Comparison of ENCODE assay signal across 2 cellular contexts in the genomic region with DNA sequence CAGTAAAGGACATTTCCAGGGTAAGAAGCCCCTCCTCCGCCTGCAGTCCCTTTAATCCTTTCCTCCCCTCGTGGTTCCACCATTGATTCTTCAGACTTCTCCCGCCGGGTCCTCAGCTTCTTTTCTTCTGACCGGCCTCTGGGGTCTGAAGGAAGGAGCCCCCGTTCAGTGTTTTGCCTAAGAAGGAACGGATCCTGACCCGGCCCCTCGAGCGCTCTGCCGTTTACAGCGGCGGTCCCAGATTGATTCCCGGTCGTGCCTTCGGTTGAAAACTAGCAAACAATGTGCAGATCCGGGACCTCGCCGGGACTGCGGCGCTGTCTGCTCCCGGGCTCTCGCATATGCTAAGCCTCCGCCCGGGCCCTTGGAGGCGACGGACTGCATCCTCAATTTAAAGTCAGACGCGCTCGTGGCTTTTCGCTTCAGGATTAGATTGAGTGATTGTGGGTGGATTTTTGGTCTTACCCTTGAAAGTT.
A peak's percentile ranks its signal among the peaks of the same experiment; 100 is the strongest.
TF ChIP-seq lines count a peak whose summit lies in the region.

No MANE protein-coding gene starts in this region.

TF ChIP-seq in GM23338, 12 proteins besides CTCF, POLR2A, EP300 and RAD21 (continued from another document):
- TF ChIP-seq EZH2 (IDR thresholded peaks at IDR 0.05; ENCODE audit: low read depth, unreplicated experiment) (no peak), ZNF114 (CRISPR knock-in tag; IDR thresholded peaks at IDR 0.05) (no peak), JUNB (IDR thresholded peaks at IDR 0.05; ENCODE audit: unreplicated experiment) (no peak)

TF ChIP-seq in HepG2, 621 proteins besides CTCF, POLR2A, EP300 and RAD21 (continued from another document and continues in another):
- TF ChIP-seq ZNF280B (CRISPR knock-in tag; IDR thresholded peaks at IDR 0.05; ENCODE audit: borderline replicate concordance) (no peak), DNMT3B (CRISPR knock-in tag; conservative IDR thresholded peaks at IDR 0.05) (no peak), TARDBP (CRISPR knock-in tag; IDR thresholded peaks at IDR 0.05) (no peak), SOX5 (CRISPR knock-in tag; IDR thresholded peaks at IDR 0.05; ENCODE audit: borderline replicate concordance) (no peak; the same call in 1 of the 2 replicates), NONO (IDR thresholded peaks at IDR 0.05) (no peak), NONO (CRISPR knock-in tag; conservative IDR thresholded peaks at IDR 0.05) (no peak; the same call in 1 of the 2 replicates), ZNF546 (CRISPR knock-in tag; conservative IDR thresholded peaks at IDR 0.05) (no peak), ZNF431 (CRISPR knock-in tag; IDR thresholded peaks at IDR 0.05; ENCODE audit: borderline replicate concordance, low read depth) (no peak), ZBTB3 (CRISPR knock-in tag; IDR thresholded peaks at IDR 0.05; ENCODE audit: borderline replicate concordance, low read depth) (no peak), ASH2L (IDR thresholded peaks at IDR 0.05; ENCODE audit: insufficient read length, low read depth, low read length) (peak; percentile 88), ZNF274 (CRISPR knock-in tag; IDR thresholded peaks at IDR 0.05) (no peak), NCOA5 (CRISPR knock-in tag; IDR thresholded peaks at IDR 0.05) (no peak), SAP130 (CRISPR knock-in tag; IDR thresholded peaks at IDR 0.05; ENCODE audit: low read depth) (no peak; the same call in 1 of the 2 replicates), ZNF512B (CRISPR knock-in tag; IDR thresholded peaks at IDR 0.05; ENCODE audit: borderline replicate concordance) (no peak), YEATS2 (CRISPR knock-in tag; IDR thresholded peaks at IDR 0.05; ENCODE audit: borderline replicate concordance) (no peak), MAZ (IDR thresholded peaks at IDR 0.05; ENCODE audit: borderline replicate concordance, low read depth, low read length) (no peak), MAZ (CRISPR knock-in tag; IDR thresholded peaks at IDR 0.05; ENCODE audit: low read depth) (no peak), ZFAT (CRISPR knock-in tag; conservative IDR thresholded peaks at IDR 0.05) (0 out of 2 replicates have a peak, but pooled peaks have one; percentile 41), HIVEP1 (CRISPR knock-in tag; IDR thresholded peaks at IDR 0.05) (0 out of 2 replicates have a peak, but pooled peaks have one; percentile 34), PAWR (CRISPR knock-in tag; IDR thresholded peaks at IDR 0.05; ENCODE audit: borderline replicate concordance) (no peak), THAP9 (CRISPR knock-in tag; IDR thresholded peaks at IDR 0.05; ENCODE audit: borderline replicate concordance) (no peak), KAT7 (CRISPR knock-in tag; IDR thresholded peaks at IDR 0.05; ENCODE audit: borderline replicate concordance) (peak; percentile 49; the same call in 1 of the 2 replicates), ZNF3 (CRISPR knock-in tag; IDR thresholded peaks at IDR 0.05) (no peak), RCOR2 (CRISPR knock-in tag; IDR thresholded peaks at IDR 0.05) (no peak), ZMAT5 (CRISPR knock-in tag; IDR thresholded peaks at IDR 0.05; ENCODE audit: borderline replicate concordance, low read depth) (no peak), YEATS4 (CRISPR knock-in tag; IDR thresholded peaks at IDR 0.05; ENCODE audit: borderline replicate concordance) (no peak), ZNF792 (CRISPR knock-in tag; IDR thresholded peaks at IDR 0.05) (peak; percentile 37; the same call in 1 of the 2 replicates), CCAR2 (optimal IDR thresholded peaks at IDR 0.05; ENCODE audit: low read depth, low read length) (no peak), MIER3 (CRISPR knock-in tag; IDR thresholded peaks at IDR 0.05; ENCODE audit: borderline replicate concordance) (no peak), NR2F1 (CRISPR knock-in tag; IDR thresholded peaks at IDR 0.05) (no peak), U2AF1 (optimal IDR thresholded peaks at IDR 0.05; ENCODE audit: low read depth, low read length) (peak; percentile 17), ZSCAN12 (CRISPR knock-in tag; IDR thresholded peaks at IDR 0.05) (0 out of 2 replicates have a peak, but pooled peaks have one; percentile 52), MAFK (conservative IDR thresholded peaks at IDR 0.05 in 1 of 2, IDR thresholded peaks at IDR 0.05 in 1 of 2; ENCODE audit: low read length in 2 of 2) (no peak), THAP7 (CRISPR knock-in tag; IDR thresholded peaks at IDR 0.05) (no peak), BRF2 (CRISPR knock-in tag; IDR thresholded peaks at IDR 0.05) (no peak), RBAK (CRISPR knock-in tag; IDR thresholded peaks at IDR 0.05) (no peak), TCF7L2 (IDR thresholded peaks at IDR 0.05; ENCODE audit: low read depth, low read length) (no peak), ZNF563 (CRISPR knock-in tag; IDR thresholded peaks at IDR 0.05) (no peak), CENPX (CRISPR knock-in tag; IDR thresholded peaks at IDR 0.05) (no peak), ZNF34 (CRISPR knock-in tag; IDR thresholded peaks at IDR 0.05; ENCODE audit: borderline replicate concordance) (no peak), ZNF547 (CRISPR knock-in tag; IDR thresholded peaks at IDR 0.05) (no peak), ZNF121 (CRISPR knock-in tag; IDR thresholded peaks at IDR 0.05) (no peak), ZNF501 (CRISPR knock-in tag; IDR thresholded peaks at IDR 0.05) (peak; percentile 5; the same call in 1 of the 2 replicates)
- TF ChIP-seq, protein P1, sequence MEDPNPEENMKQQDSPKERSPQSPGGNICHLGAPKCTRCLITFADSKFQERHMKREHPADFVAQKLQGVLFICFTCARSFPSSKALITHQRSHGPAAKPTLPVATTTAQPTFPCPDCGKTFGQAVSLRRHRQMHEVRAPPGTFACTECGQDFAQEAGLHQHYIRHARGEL (CRISPR knock-in tag; IDR thresholded peaks at IDR 0.05) = no peak
- TF ChIP-seq, protein P2, sequence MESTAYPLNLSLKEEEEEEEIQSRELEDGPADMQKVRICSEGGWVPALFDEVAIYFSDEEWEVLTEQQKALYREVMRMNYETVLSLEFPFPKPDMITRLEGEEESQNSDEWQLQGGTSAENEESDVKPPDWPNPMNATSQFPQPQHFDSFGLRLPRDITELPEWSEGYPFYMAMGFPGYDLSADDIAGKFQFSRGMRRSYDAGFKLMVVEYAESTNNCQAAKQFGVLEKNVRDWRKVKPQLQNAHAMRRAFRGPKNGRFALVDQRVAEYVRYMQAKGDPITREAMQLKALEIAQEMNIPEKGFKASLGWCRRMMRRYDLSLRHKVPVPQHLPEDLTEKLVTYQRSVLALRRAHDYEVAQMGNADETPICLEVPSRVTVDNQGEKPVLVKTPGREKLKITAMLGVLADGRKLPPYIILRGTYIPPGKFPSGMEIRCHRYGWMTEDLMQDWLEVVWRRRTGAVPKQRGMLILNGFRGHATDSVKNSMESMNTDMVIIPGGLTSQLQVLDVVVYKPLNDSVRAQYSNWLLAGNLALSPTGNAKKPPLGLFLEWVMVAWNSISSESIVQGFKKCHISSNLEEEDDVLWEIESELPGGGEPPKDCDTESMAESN (CRISPR knock-in tag; conservative IDR thresholded peaks at IDR 0.05) = no peak
- TF ChIP-seq, protein P3, sequence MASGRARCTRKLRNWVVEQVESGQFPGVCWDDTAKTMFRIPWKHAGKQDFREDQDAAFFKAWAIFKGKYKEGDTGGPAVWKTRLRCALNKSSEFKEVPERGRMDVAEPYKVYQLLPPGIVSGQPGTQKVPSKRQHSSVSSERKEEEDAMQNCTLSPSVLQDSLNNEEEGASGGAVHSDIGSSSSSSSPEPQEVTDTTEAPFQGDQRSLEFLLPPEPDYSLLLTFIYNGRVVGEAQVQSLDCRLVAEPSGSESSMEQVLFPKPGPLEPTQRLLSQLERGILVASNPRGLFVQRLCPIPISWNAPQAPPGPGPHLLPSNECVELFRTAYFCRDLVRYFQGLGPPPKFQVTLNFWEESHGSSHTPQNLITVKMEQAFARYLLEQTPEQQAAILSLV (CRISPR knock-in tag; IDR thresholded peaks at IDR 0.05; ENCODE audit: borderline replicate concordance) = no peak
- TF ChIP-seq, protein P4, sequence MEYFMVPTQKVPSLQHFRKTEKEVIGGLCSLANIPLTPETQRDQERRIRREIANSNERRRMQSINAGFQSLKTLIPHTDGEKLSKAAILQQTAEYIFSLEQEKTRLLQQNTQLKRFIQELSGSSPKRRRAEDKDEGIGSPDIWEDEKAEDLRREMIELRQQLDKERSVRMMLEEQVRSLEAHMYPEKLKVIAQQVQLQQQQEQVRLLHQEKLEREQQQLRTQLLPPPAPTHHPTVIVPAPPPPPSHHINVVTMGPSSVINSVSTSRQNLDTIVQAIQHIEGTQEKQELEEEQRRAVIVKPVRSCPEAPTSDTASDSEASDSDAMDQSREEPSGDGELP (IDR thresholded peaks at IDR 0.05; ENCODE audit: borderline replicate concordance, low read depth) = no peak
- TF ChIP-seq, protein P5, sequence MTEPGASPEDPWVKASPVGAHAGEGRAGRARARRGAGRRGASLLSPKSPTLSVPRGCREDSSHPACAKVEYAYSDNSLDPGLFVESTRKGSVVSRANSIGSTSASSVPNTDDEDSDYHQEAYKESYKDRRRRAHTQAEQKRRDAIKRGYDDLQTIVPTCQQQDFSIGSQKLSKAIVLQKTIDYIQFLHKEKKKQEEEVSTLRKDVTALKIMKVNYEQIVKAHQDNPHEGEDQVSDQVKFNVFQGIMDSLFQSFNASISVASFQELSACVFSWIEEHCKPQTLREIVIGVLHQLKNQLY (CRISPR knock-in tag; IDR thresholded peaks at IDR 0.05) = no peak
